ENCODE assay signal across 9 cellular contexts in genomic region chr19:15248648-15249559, GRCh38. TPM values are rescaled to one million over a fixed set of nuclear protein-coding genes. Genes with fewer than 3 reads are reported as not detected.
DNase-seq lines count a peak whose midpoint lies in the region; TF ChIP-seq lines count a peak whose summit lies in the region.
"Had no signal": no experiment of that assay in that cellular context is flagged by ENCODE, and none has a peak within 500 bp of the region (broad histone marks: within the 10 kb centered on the region; RNA-seq: fewer than 3 reads in every experiment).

No MANE protein-coding gene starts in this region.

- in situ Hi-C loops in mammary epithelial cell (cut with MboI; ENCODE audit: low sequenced_read_pairs in 2 of 2), result no loop called here

- peaks cover 77% of the 10 kb centered on the region for H3K79me2 ChIP-seq in mammary epithelial cell (ENCODE audit: insufficient read depth, low read length)

- no TSS peak for BruUV-seq in mammary epithelial cell (replicated peaks; lab: Mats Ljungman, UMichigan)

- no peak for TF ChIP-seq CTCF in mammary epithelial cell (conservative IDR thresholded peaks at IDR 0.05 in 1 of 2, IDR thresholded peaks at IDR 0.05 in 1 of 2; ENCODE audit: extremely low read depth in 1 of 2, insufficient read depth in 1 of 2, low read depth in 1 of 2, low read length in 2 of 2)

- no peaks in the 10 kb centered on the region for H3K27me3 ChIP-seq in mammary epithelial cell (ENCODE audit: insufficient read depth, low read length)
- no peaks in the 10 kb centered on the region for H3K27me3 ChIP-seq in stomach smooth muscle (ENCODE audit: control insufficient read depth in 1 of 2, insufficient read depth in 2 of 2, low read length in 2 of 2)

- dilution Hi-C loops in mammary epithelial cell (cut with HindIII; ENCODE audit: low sequenced_read_pairs), result loop anchor here (5.0 kb wide), 1 partner anchor 67 kb away; no protein-coding TSS in a partner anchor

- peak overlapping the region; percentile 62 for H3K4me2 ChIP-seq in mammary epithelial cell (ENCODE audit: insufficient read depth, low read depth, low read length)

- H3K4me3 ChIP-seq in mammary epithelial cell (replicated peaks in 1 of 3; ENCODE audit: insufficient read depth in 1 of 3, low read depth in 2 of 3, low read length in 3 of 3) (no peak overlapping the region), stomach smooth muscle (ENCODE audit: low read length in 2 of 2) (peak overlapping the region in 1 of 2 donors; percentile 49)

- peaks cover 42% of the 10 kb centered on the region for H3K4me1 ChIP-seq in mammary epithelial cell (ENCODE audit: insufficient read depth, low read length)
- H3K4me1 ChIP-seq in stomach smooth muscle (ENCODE audit: control insufficient read depth, insufficient read depth, low read length), result peaks cover 78% of the 10 kb centered on the region

- H3K36me3 ChIP-seq in mammary epithelial cell (ENCODE audit: insufficient read depth, low read length) (peaks cover 5% of the 10 kb centered on the region), stomach smooth muscle (ENCODE audit: control insufficient read depth in 2 of 2, insufficient read depth in 2 of 2, low read length in 2 of 2) (peaks cover 39 to 41% of the 10 kb centered on the region in 2 donors)

- H3K9ac ChIP-seq in mammary epithelial cell (ENCODE audit: insufficient read depth, low read length) (peak overlapping the region; percentile 22), stomach smooth muscle (ENCODE audit: low read length in 2 of 2) (peak overlapping the region in 1 of 2 donors; percentile 60)

- H3K27ac ChIP-seq in mammary epithelial cell (ENCODE audit: insufficient read depth, low read depth, low read length) (peak overlapping the region; percentile 65), stomach smooth muscle (ENCODE audit: low read length) (peak overlapping the region; percentile 82)

- intact Hi-C loops in mammary epithelial cell (cut with micrococcal nuclease), result no loop called here

- WGBS in mammary epithelial cell (ENCODE audit: low coverage, missing lambda C conversion rate), result 23% methylated on average over 20 of the region's 20 CpGs

- CTCF ChIA-PET in mammary epithelial cell (lab: Charles Lee; ENCODE audit: low non-redundant PET), result no interaction called here

- peaks cover 5% of the 10 kb centered on the region for H4K20me1 ChIP-seq in mammary epithelial cell (ENCODE audit: insufficient read depth, low read length)

- no peaks in the 10 kb centered on the region for H3K9me3 ChIP-seq in mammary epithelial cell (replicated peaks; ENCODE audit: insufficient read depth, low read length)
- H3K9me3 ChIP-seq in stomach smooth muscle (ENCODE audit: control insufficient read depth in 2 of 2, low read length in 2 of 2), result no peaks in the 10 kb centered on the region

- peak; percentile 69 for DNase-seq in HK-2 (ENCODE audit: unreplicated experiment)
- DNase-seq in mammary epithelial cell, result peak; percentile 75
- DNase-seq in kidney tubule cell (ENCODE audit: low spot score), result peak; percentile 85
- DNase-seq in NCI-H526 treated with DMSO at 0.1 percent for 48 hours (lab: John Stamatoyannopoulos, UW), result no peak
- DNase-seq in activated T-cell treated with anti-CD3 and anti-CD28 coated beads, Interleukin-2, amount 50 U/mL, for 48 hours, result no peak
- DNase-seq in NCI-H1436 (lab: John Stamatoyannopoulos, UW), result no peak
- DNase-seq in iPS-NIHi7 (ENCODE audit: extremely low spot score), result no peak

- no peak overlapping the region for H2AFZ ChIP-seq in mammary epithelial cell (ENCODE audit: low read depth, low read length)

RNA-seq across cellular contexts. Expression of gene EPHX3, which starts 16.7 kb away (rescaled TPM):
- under 1 TPM; 0.17 to 0.47 TPM for total RNA-seq in mammary epithelial cell
- polyA plus RNA-seq in mammary epithelial cell, result 0.06 TPM
- polyA minus RNA-seq in mammary epithelial cell, result not detected

RNA-seq across cellular contexts. Expression of gene NOTCH3, which starts 48.1 kb away (rescaled TPM):
- total RNA-seq in mammary epithelial cell, result 10 to 100 TPM; 15.1 to 44.7 TPM
- polyA plus RNA-seq in mammary epithelial cell, result 7.3 TPM
- polyA minus RNA-seq in mammary epithelial cell, result 50.0 TPM
- total RNA-seq: T-helper 2 cell treated with Interferon-gamma antibody and Interleukin-4, amounts not matched to agents 100 ng/mL and 5 ng/mL, for 36 hours had no signal

Comparison
In these comparisons a context has a peak if more than half of its experiments do, and no peak if none do; other contexts are left out.
1. DNase-seq: peak in HK-2 (single experiment), mammary epithelial cell (single experiment) and kidney tubule cell (single experiment); none in NCI-H526 treated with DMSO at 0.1 percent for 48 hours (single experiment), activated T-cell treated with anti-CD3 and anti-CD28 coated beads, Interleukin-2, amount 50 U/mL, for 48 hours (0 of 2), NCI-H1436 (single experiment) and iPS-NIHi7 (single experiment).